ENCODE assay signal across 8 cellular contexts in genomic region chr12:69471667-69472385, GRCh38. TPM values are rescaled to one million over a fixed set of nuclear protein-coding genes. Genes with fewer than 3 reads are reported as not detected.
DNase-seq lines count a peak whose midpoint lies in the region; ATAC-seq and TF ChIP-seq lines count a peak whose summit lies in the region.

No MANE protein-coding gene starts in this region.

- WGBS in upper lobe of left lung, 2 donors = 71 to 72% methylated on average over 5 of the region's 5 CpGs

- H3K36me3 Mint-ChIP-seq in CD4-positive, CD25-positive, alpha-beta regulatory T cell = peaks cover 5% of the 10 kb centered on the region
- no peaks in the 10 kb centered on the region for H3K36me3 Mint-ChIP-seq in natural killer cell treated with Interleukin-12 subunit alpha and Interleukin-12 subunit beta and Interleukin-15 and Interleukin-18, amount 100 ng/mL, for 72 hours

- H3K4me1 Mint-ChIP-seq in CD4-positive, CD25-positive, alpha-beta regulatory T cell = peaks cover 43 to 62% (median 56%) of the 10 kb centered on the region in 4 donors
- peaks cover 33 to 47% of the 10 kb centered on the region in 2 donors for H3K4me1 Mint-ChIP-seq in natural killer cell treated with Interleukin-12 subunit alpha and Interleukin-12 subunit beta and Interleukin-15 and Interleukin-18, amount 100 ng/mL, for 72 hours (ENCODE audit: low read depth in 2 of 2)

- H3K9me3 ChIP-seq in CD4-positive, CD25-positive, alpha-beta regulatory T cell (ENCODE audit: control insufficient read depth in 2 of 2, low read length in 2 of 2) = no peaks in the 10 kb centered on the region
- H3K9me3 ChIP-seq in Loucy (ENCODE audit: insufficient read depth, low read depth, low read length) (no peaks in the 10 kb centered on the region), colonic mucosa (no peaks in the 10 kb centered on the region), upper lobe of left lung (no peaks in the 10 kb centered on the region)

- no peak for TF ChIP-seq EP300 in upper lobe of left lung (IDR thresholded peaks at IDR 0.05)

- H3K4me3 Mint-ChIP-seq in CD4-positive, CD25-positive, alpha-beta regulatory T cell = peak overlapping the region; percentile 91 to 98 (median 96)
- peak overlapping the region; percentile 84 for H3K4me3 Mint-ChIP-seq in natural killer cell treated with Interleukin-12 subunit alpha and Interleukin-12 subunit beta and Interleukin-15 and Interleukin-18, amount 100 ng/mL, for 72 hours

- no peaks in the 10 kb centered on the region for H3K36me3 ChIP-seq in CD4-positive, CD25-positive, alpha-beta regulatory T cell (ENCODE audit: control insufficient read depth, insufficient read depth, low read length)
- no peaks in the 10 kb centered on the region for H3K36me3 ChIP-seq in Loucy (ENCODE audit: insufficient read depth, low read length)
- H3K36me3 ChIP-seq in colonic mucosa = no peaks in the 10 kb centered on the region
- H3K36me3 ChIP-seq in upper lobe of left lung = no peaks in the 10 kb centered on the region

- peaks cover 55% of the 10 kb centered on the region for H4K20me1 ChIP-seq in Loucy (ENCODE audit: insufficient read depth, low read length, poor library complexity, severe bottlenecking)

- no peak for TF ChIP-seq CTCF in Loucy (conservative IDR thresholded peaks at IDR 0.05; ENCODE audit: low read length)
- TF ChIP-seq CTCF in colonic mucosa (IDR thresholded peaks at IDR 0.05) = no peak
- no peak for TF ChIP-seq CTCF in upper lobe of left lung (IDR thresholded peaks at IDR 0.05)

- no peaks in the 10 kb centered on the region for H3K9me2 ChIP-seq in Loucy (replicated peaks; ENCODE audit: low read depth, low read length)

- H3K4me3 ChIP-seq in CD4-positive, CD25-positive, alpha-beta regulatory T cell (ENCODE audit: low read depth, low read length) = peak overlapping the region; percentile 69
- H3K4me3 ChIP-seq in Loucy (ENCODE audit: low read length, poor library complexity, severe bottlenecking) (peak overlapping the region; percentile 88), colonic mucosa (peak overlapping the region; percentile 82), upper lobe of left lung (peak overlapping the region in 1 of 4 donors; percentile 77)

- peak overlapping the region; percentile 89 for H3K4me2 ChIP-seq in Loucy (ENCODE audit: low read depth, low read length, poor library complexity, severe bottlenecking)

- peak overlapping the region; percentile 93 for H3K9ac ChIP-seq in Loucy (ENCODE audit: low read depth, low read length, poor library complexity, severe bottlenecking)
- H3K9ac ChIP-seq in colonic mucosa (ENCODE audit: low read depth in 2 of 2, low read length in 2 of 2) = no peak overlapping the region

- no peak overlapping the region for H3K27ac ChIP-seq in CD4-positive, CD25-positive, alpha-beta regulatory T cell (ENCODE audit: insufficient read depth, low read length, poor library complexity, severe bottlenecking)
- H3K27ac ChIP-seq in colonic mucosa = no peak overlapping the region
- H3K27ac ChIP-seq in upper lobe of left lung = no peak overlapping the region

- no peak for DNase-seq in CD4-positive, CD25-positive, alpha-beta regulatory T cell
- DNase-seq in colonic mucosa (no peak), HCEC 1CT (no peak), upper lobe of left lung (no peak)
- DNase-seq in natural killer cell treated with Interleukin-12 subunit alpha and Interleukin-12 subunit beta and Interleukin-15 and Interleukin-18, amount 100 ng/mL, for 72 hours (ENCODE audit: low spot score) = no peak

- no peaks in the 10 kb centered on the region for H3F3A ChIP-seq in Loucy (ENCODE audit: low read depth)

- H2AFZ ChIP-seq in Loucy (ENCODE audit: low read length) = no peak overlapping the region

- peaks cover 18% of the 10 kb centered on the region for H3K4me1 ChIP-seq in CD4-positive, CD25-positive, alpha-beta regulatory T cell (ENCODE audit: control insufficient read depth, insufficient read depth, low read length, poor library complexity, severe bottlenecking)
- peaks cover 57% of the 10 kb centered on the region for H3K4me1 ChIP-seq in Loucy (ENCODE audit: insufficient read depth, low read length, poor library complexity, severe bottlenecking)
- H3K4me1 ChIP-seq in colonic mucosa = peaks cover 7% of the 10 kb centered on the region
- H3K4me1 ChIP-seq in upper lobe of left lung = peaks cover 44 to 57% (median 49%) of the 10 kb centered on the region in 4 donors

- peak overlapping the region in 2 of 3 donors; percentile 72 to 90 for H3K27ac Mint-ChIP-seq in CD4-positive, CD25-positive, alpha-beta regulatory T cell
- H3K27ac Mint-ChIP-seq in natural killer cell treated with Interleukin-12 subunit alpha and Interleukin-12 subunit beta and Interleukin-15 and Interleukin-18, amount 100 ng/mL, for 72 hours = peak overlapping the region; percentile 79 to 93

- peaks cover 65% of the 10 kb centered on the region for H3K79me2 ChIP-seq in Loucy (ENCODE audit: insufficient read depth, low read length)

- no peaks in the 10 kb centered on the region for H3K9me3 Mint-ChIP-seq in CD4-positive, CD25-positive, alpha-beta regulatory T cell
- no peaks in the 10 kb centered on the region for H3K9me3 Mint-ChIP-seq in natural killer cell treated with Interleukin-12 subunit alpha and Interleukin-12 subunit beta and Interleukin-15 and Interleukin-18, amount 100 ng/mL, for 72 hours

- H3K27me3 ChIP-seq in CD4-positive, CD25-positive, alpha-beta regulatory T cell (ENCODE audit: control insufficient read depth, insufficient read depth, low read length) = no peaks in the 10 kb centered on the region
- no peaks in the 10 kb centered on the region for H3K27me3 ChIP-seq in Loucy (ENCODE audit: insufficient read depth, low read length, poor library complexity, severe bottlenecking)
- no peaks in the 10 kb centered on the region for H3K27me3 ChIP-seq in colonic mucosa
- H3K27me3 ChIP-seq in upper lobe of left lung = no peaks in the 10 kb centered on the region

- H3K27me3 Mint-ChIP-seq in CD4-positive, CD25-positive, alpha-beta regulatory T cell = no peaks in the 10 kb centered on the region
- no peaks in the 10 kb centered on the region for H3K27me3 Mint-ChIP-seq in natural killer cell treated with Interleukin-12 subunit alpha and Interleukin-12 subunit beta and Interleukin-15 and Interleukin-18, amount 100 ng/mL, for 72 hours

- no peak for ATAC-seq in CD4-positive, CD25-positive, alpha-beta regulatory T cell (ENCODE audit: low read depth in 2 of 2)
- ATAC-seq in natural killer cell treated with Interleukin-12 subunit alpha and Interleukin-12 subunit beta and Interleukin-15 and Interleukin-18, amount 100 ng/mL, for 72 hours = no peak
- no peak for ATAC-seq in HG02840 (IDR thresholded peaks at IDR 0.05; ENCODE audit: low FRiP score, unreplicated experiment)
- no peak for ATAC-seq in HG02623 (IDR thresholded peaks at IDR 0.05; ENCODE audit: unreplicated experiment)
- ATAC-seq in upper lobe of left lung (ENCODE audit: low FRiP score in 2 of 2) = no peak

- intact Hi-C loops in colonic mucosa (cut with DNase I) = loop anchor here (5.0 to 10.0 kb wide), 2 partner anchors 100 to 107 kb away; no protein-coding TSS in a partner anchor

- no peak for TF ChIP-seq POLR2A in upper lobe of left lung (IDR thresholded peaks at IDR 0.05)

RNA-seq across cellular contexts. Expression of gene FRS2, which starts 1.6 kb away (rescaled TPM):
- total RNA-seq in CD4-positive, CD25-positive, alpha-beta regulatory T cell = 31.8 TPM
- polyA plus RNA-seq in CD4-positive, CD25-positive, alpha-beta regulatory T cell = 10 to 100 TPM in 2 of 4 donors, 1 to 10 TPM in 2; 6.9 to 13.1 (median 9.7) TPM
- total RNA-seq in colonic mucosa = 10 to 100 TPM; 22.4 to 28.4 TPM
- 10 to 100 TPM; 15.2 to 17.6 TPM for total RNA-seq in natural killer cell treated with Interleukin-12 subunit alpha and Interleukin-12 subunit beta and Interleukin-15 and Interleukin-18, amount 100 ng/mL, for 72 hours
- 10 to 100 TPM; 14.3 to 54.1 (median 24.7) TPM for total RNA-seq in upper lobe of left lung
